Comparison of ENCODE assay signal across 18 cellular contexts in genomic region chr3:19202303-19202702, GRCh38. TPM values are rescaled to one million over a fixed set of nuclear protein-coding genes. Genes with fewer than 3 reads are reported as not detected.
DNase-seq lines count a peak whose midpoint lies in the region; ATAC-seq, FAIRE-seq and TF ChIP-seq lines count a peak whose summit lies in the region.
"Had no signal": no experiment of that assay in that cellular context is flagged by ENCODE, and none has a peak within 500 bp of the region (broad histone marks: within the 10 kb centered on the region; RNA-seq: fewer than 3 reads in every experiment).

No MANE protein-coding gene starts in this region.

- no peaks in the 10 kb centered on the region for H3K9me3 ChIP-seq in H9 (ENCODE audit: control insufficient read depth, low read depth, low read length)
- H3K9me3 ChIP-seq: A549 had no signal

- H3K4ac ChIP-seq in H9 (ENCODE audit: low read depth, low read length): no peak overlapping the region

- in situ Hi-C loops in G401 (cut with HindIII; ENCODE audit: low sequenced_read_pairs): no loop called here

- no peaks in the 10 kb centered on the region for H3K4me1 Mint-ChIP-seq in H9

- no peaks in the 10 kb centered on the region for H4K20me1 ChIP-seq in H9 (ENCODE audit: control insufficient read depth, insufficient read depth, insufficient read length)

- no peaks in the 10 kb centered on the region for H3K27me3 Mint-ChIP-seq in H9 (ENCODE audit: low read depth)

- H4K91ac ChIP-seq in H9 (ENCODE audit: insufficient read length, low read depth, low read length): no peak overlapping the region

- no peaks in the 10 kb centered on the region for H3K23me2 ChIP-seq in H9 (ENCODE audit: insufficient read length, low read depth, low read length, poor library complexity, severe bottlenecking)

- no peak overlapping the region for H3K18ac ChIP-seq in H9 (ENCODE audit: insufficient read length, low read depth, low read length)

- H3K27me3 ChIP-seq in layer of hippocampus (ENCODE audit: control insufficient read depth, insufficient read depth, low read length) (no peaks in the 10 kb centered on the region), H9 (ENCODE audit: insufficient read depth, low read length) (no peaks in the 10 kb centered on the region)

- no peak for FAIRE-seq in GM19239 (lab: Jason Lieb, UNC)
- FAIRE-seq: A549, H1 had no signal

- no peak overlapping the region for H2BK120ac ChIP-seq in H9 (ENCODE audit: low read depth, low read length, poor library complexity, severe bottlenecking)

- no peak overlapping the region for H2BK12ac ChIP-seq in H9 (ENCODE audit: insufficient read length, low read depth, low read length)

- H4K8ac ChIP-seq in H9 (replicated peaks; ENCODE audit: insufficient read length, low read depth, low read length): no peak overlapping the region

- no peak overlapping the region for H4K5ac ChIP-seq in H9 (ENCODE audit: insufficient read length, low read depth, low read length)

- DNase-seq in G401 (ENCODE audit: low spot score) (peak; percentile 6), caudate nucleus (lab: John Stamatoyannopoulos, UW) (peak in 47 of 61 donors; percentile 5 to 89 (median 45)), sciatic nerve (ENCODE audit: low spot score) (no peak), GM19239 (ENCODE audit: insufficient read length, low spot score) (no peak), GOT3 (lab: John Stamatoyannopoulos, UW) (no peak), NCI-H187 (lab: John Stamatoyannopoulos, UW) (no peak), H9 (no peak)
- DNase-seq: DMS79 treated with DMSO at 0.1 percent for 48 hours, GDM1, HFFc6, KBM-7, NCI-H146, NCI-H774, PC-9, SHP77 had no signal

- WGBS in H9 (ENCODE audit: extremely low coverage, insufficient read length, low lambda C conversion rate): no CpG with 5 or more reads among the region's 2 CpGs

- no peak overlapping the region for H3K9ac ChIP-seq in H9 (ENCODE audit: extremely low read depth, insufficient read length, low read length)

- no peak overlapping the region for H3K56ac ChIP-seq in H9 (ENCODE audit: insufficient read length, low read depth, low read length)

- no peak overlapping the region for H3K14ac ChIP-seq in H9 (ENCODE audit: insufficient read depth, low read length)

- H3K27ac ChIP-seq in caudate nucleus (ENCODE audit: low read depth, low read length) (peak overlapping the region; percentile 89), layer of hippocampus (ENCODE audit: low read depth, low read length) (peak overlapping the region; percentile 92), H9 (ENCODE audit: insufficient read length, low read depth, low read length) (no peak overlapping the region)
- H3K27ac ChIP-seq: A549, PC-9 had no signal

- no peaks in the 10 kb centered on the region for H3K79me2 ChIP-seq in H9 (ENCODE audit: insufficient read depth, low read length)

- H3K9me3 Mint-ChIP-seq in H9: no peaks in the 10 kb centered on the region

- peak; percentile 62 for ATAC-seq in sciatic nerve
- ATAC-seq: A549 had no signal

- H2AK5ac ChIP-seq in H9 (ENCODE audit: insufficient read length, low read length): no peak overlapping the region

- H2BK20ac ChIP-seq in H9 (ENCODE audit: low read depth, low read length, poor library complexity, severe bottlenecking): no peak overlapping the region

- intact Hi-C loops in sciatic nerve (cut with DNase I): no loop called here

- no peaks in the 10 kb centered on the region for H3K36me3 Mint-ChIP-seq in H9 (ENCODE audit: insufficient read depth in 1 of 3, low read depth in 3 of 3)

- H2AFZ ChIP-seq in H9 (ENCODE audit: low read length): no peak overlapping the region
- H2AFZ ChIP-seq: PC-9 had no signal

- no peak overlapping the region for H3K23ac ChIP-seq in H9 (ENCODE audit: insufficient read length, low read depth, low read length)

- H3K79me1 ChIP-seq in H9 (ENCODE audit: insufficient read depth, low read depth, low read length, poor library complexity, severe bottlenecking): no peaks in the 10 kb centered on the region

- H3K27ac Mint-ChIP-seq in H9: no peak overlapping the region
- H3K27ac Mint-ChIP-seq: HFFc6 had no signal

- H2BK15ac ChIP-seq in H9 (ENCODE audit: low read depth, low read length): no peak overlapping the region

- no peak for TF ChIP-seq CTCF in H9 (conservative IDR thresholded peaks at IDR 0.05)

- H3K4me3 Mint-ChIP-seq in H9: no peak overlapping the region
- H3K4me3 Mint-ChIP-seq: HFFc6 had no signal

- H3T11ph ChIP-seq in H9 (ENCODE audit: low read length): no peak overlapping the region

- no peak overlapping the region for H3K4me2 ChIP-seq in H9 (ENCODE audit: insufficient read depth, insufficient read length, low read length)
- H3K4me2 ChIP-seq: A549, PC-9 had no signal

- H3K4me1 ChIP-seq in H9 (ENCODE audit: insufficient read depth, low read length): no peaks in the 10 kb centered on the region
- H3K4me1 ChIP-seq: A549 had no signal

- H2BK5ac ChIP-seq in H9 (ENCODE audit: insufficient read length, low read length): no peak overlapping the region

RNA-seq across cellular contexts. Expression of gene KCNH8, which starts 54.0 kb away (rescaled TPM):
- not detected in 2 replicates for total RNA-seq in G401 (2014; rRNA removed; shearing (Covaris generic))
- total RNA-seq in sciatic nerve (2.1 TPM), H9 (2021) (3.4 and 3.7 TPM in 2 replicates)
- total RNA-seq: HFFc6 had no signal

Comparison
In these comparisons a context has a peak if more than half of its experiments do, and no peak if none do; other contexts are left out.
1. DNase-seq: peak in G401 (single experiment) and caudate nucleus (47 of 61); none in sciatic nerve (single experiment), GM19239 (single experiment), GOT3 (single experiment), NCI-H187 (0 of 2) and H9 (single experiment).